In the genomic region with DNA sequence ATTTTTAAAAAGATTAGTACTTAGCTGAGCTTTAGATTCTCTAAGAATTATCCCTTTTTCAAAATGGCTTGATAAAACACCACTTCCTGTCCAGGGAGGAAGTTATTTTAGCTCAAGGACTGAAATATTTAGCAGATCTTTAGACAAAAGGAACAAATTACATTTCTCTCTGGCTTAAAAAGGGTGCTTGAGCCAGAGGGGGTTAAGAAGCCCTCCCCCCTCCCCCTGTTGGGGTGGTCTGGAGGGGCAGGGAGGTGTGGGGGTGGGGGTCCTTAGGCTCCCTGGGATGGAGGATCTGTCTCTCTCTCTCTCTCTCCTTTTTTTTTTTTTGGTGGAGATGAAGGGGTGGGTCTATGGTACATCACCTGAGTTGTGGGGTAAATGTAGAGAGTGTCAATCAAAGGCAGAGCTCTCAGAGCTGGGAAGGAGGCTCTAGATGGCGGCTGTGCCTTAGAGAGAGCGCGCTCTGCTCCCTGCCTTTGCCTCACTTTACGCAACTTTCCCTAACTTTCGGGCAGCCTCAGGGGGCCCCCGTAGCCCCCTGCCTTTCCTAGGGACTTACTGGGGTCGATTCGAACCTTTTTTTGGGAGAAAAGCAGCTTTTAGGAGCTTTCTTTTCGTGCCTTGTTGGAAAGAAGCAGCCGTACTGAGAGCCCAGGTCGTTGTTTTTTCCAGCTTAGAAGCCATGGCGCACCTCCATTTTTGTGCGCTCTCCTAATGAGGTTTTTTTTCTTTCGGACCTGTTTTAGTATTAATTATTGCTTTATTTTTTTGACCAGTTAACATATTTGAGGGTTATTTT, we compare ENCODE assay signal across 8 cellular contexts. TPM values are rescaled to one million over a fixed set of nuclear protein-coding genes. Genes with fewer than 3 reads are reported as not detected.
A peak's percentile ranks its signal among the peaks of the same experiment; 100 is the strongest.
DNase-seq lines count a peak whose midpoint lies in the region; ATAC-seq and TF ChIP-seq lines count a peak whose summit lies in the region.

TSS of gene CHD2 (plus strand) at position 415 of the 802 bp plus-strand sequence. CDS start 914 bp downstream, outside the sequence.

- ATAC-seq in natural killer cell treated with Interleukin-12 subunit alpha and Interleukin-12 subunit beta and Interleukin-15 and Interleukin-18, amount 100 ng/mL, for 72 hours = peak; percentile 75 to 76

- H3K36me3 Mint-ChIP-seq in activated T-helper 1 cell treated with anti-CD3 and anti-CD28 coated beads, Interleukin-12 subunit alpha, Interleukin-12 subunit beta, Interleukin-2, Interleukin-4 antibody, amounts not matched to agents 30 ng/mL and 10 ng/mL and 1 ng/mL, durations not matched to agents 14 hours and 24 hours and 36 hours (ENCODE audit: low read depth) = peaks cover 66% of the 10 kb centered on the region
- peaks cover 38% of the 10 kb centered on the region for H3K36me3 Mint-ChIP-seq in natural killer cell treated with Interleukin-12 subunit alpha and Interleukin-12 subunit beta and Interleukin-15 and Interleukin-18, amount 100 ng/mL, for 72 hours

- H3K27me3 Mint-ChIP-seq in activated T-helper 1 cell treated with anti-CD3 and anti-CD28 coated beads, Interleukin-12 subunit alpha, Interleukin-12 subunit beta, Interleukin-2, Interleukin-4 antibody, amounts not matched to agents 30 ng/mL and 10 ng/mL and 1 ng/mL, durations not matched to agents 14 hours and 24 hours and 36 hours (ENCODE audit: insufficient read depth) = no peaks in the 10 kb centered on the region
- H3K27me3 Mint-ChIP-seq in natural killer cell treated with Interleukin-12 subunit alpha and Interleukin-12 subunit beta and Interleukin-15 and Interleukin-18, amount 100 ng/mL, for 72 hours = no peaks in the 10 kb centered on the region

- H3K27ac ChIP-seq in temporal lobe (ENCODE audit: low read depth, low read length) = peak within 1 kb of the TSS; percentile 92

- H3K27ac Mint-ChIP-seq in activated T-helper 1 cell treated with anti-CD3 and anti-CD28 coated beads, Interleukin-12 subunit alpha, Interleukin-12 subunit beta, Interleukin-2, Interleukin-4 antibody, amounts not matched to agents 30 ng/mL and 10 ng/mL and 1 ng/mL, durations not matched to agents 14 hours and 24 hours and 36 hours = peak within 1 kb of the TSS; percentile 98
- peak within 1 kb of the TSS; percentile 99 to 100 for H3K27ac Mint-ChIP-seq in natural killer cell treated with Interleukin-12 subunit alpha and Interleukin-12 subunit beta and Interleukin-15 and Interleukin-18, amount 100 ng/mL, for 72 hours

- peaks cover 13% of the 10 kb centered on the region for H3K9me3 Mint-ChIP-seq in activated T-helper 1 cell treated with anti-CD3 and anti-CD28 coated beads, Interleukin-12 subunit alpha, Interleukin-12 subunit beta, Interleukin-2, Interleukin-4 antibody, amounts not matched to agents 30 ng/mL and 10 ng/mL and 1 ng/mL, durations not matched to agents 14 hours and 24 hours and 36 hours
- peaks cover 5% of the 10 kb centered on the region for H3K9me3 Mint-ChIP-seq in natural killer cell treated with Interleukin-12 subunit alpha and Interleukin-12 subunit beta and Interleukin-15 and Interleukin-18, amount 100 ng/mL, for 72 hours

- intact Hi-C loops in activated T-helper 1 cell treated with anti-CD3 and anti-CD28 coated beads, Interleukin-12 subunit alpha, Interleukin-12 subunit beta, Interleukin-2, Interleukin-4 antibody, amounts not matched to agents 30 ng/mL and 10 ng/mL and 1 ng/mL, durations not matched to agents 14 hours and 24 hours and 36 hours (cut with micrococcal nuclease) = loop anchor here (1.0 to 10.0 kb wide), 4 partner anchors 9 to 1332 kb away; partner anchors contain the start of genes MCTP2 and SLCO3A1

- peaks cover 62% of the 10 kb centered on the region for H3K4me1 Mint-ChIP-seq in activated T-helper 1 cell treated with anti-CD3 and anti-CD28 coated beads, Interleukin-12 subunit alpha, Interleukin-12 subunit beta, Interleukin-2, Interleukin-4 antibody, amounts not matched to agents 30 ng/mL and 10 ng/mL and 1 ng/mL, durations not matched to agents 14 hours and 24 hours and 36 hours (ENCODE audit: low read depth)
- H3K4me1 Mint-ChIP-seq in natural killer cell treated with Interleukin-12 subunit alpha and Interleukin-12 subunit beta and Interleukin-15 and Interleukin-18, amount 100 ng/mL, for 72 hours (ENCODE audit: low read depth in 2 of 2) = peaks cover 36 to 63% of the 10 kb centered on the region in 2 donors

- no peak for TF ChIP-seq CTCF in fibroblast of pulmonary artery (IDR thresholded peaks at IDR 0.05; ENCODE audit: low read length, missing control alignments)

- H3K4me3 ChIP-seq in fibroblast of pulmonary artery (replicated peaks; ENCODE audit: low read depth, low read length) = peak within 1 kb of the TSS; percentile 82

- DNase-seq in ELR (ENCODE audit: low read depth) (peak; percentile 93), GOT3 (lab: John Stamatoyannopoulos, UW) (peak; percentile 37), Kasumi-1 (lab: John Stamatoyannopoulos, UW) (peak; percentile 90 to 94), RKO (ENCODE audit: low spot score) (peak; percentile 94), fibroblast of pulmonary artery (ENCODE audit: low read depth) (peak; percentile 87)
- peak; percentile 64 for DNase-seq in activated T-helper 1 cell treated with anti-CD3 and anti-CD28 coated beads, Interleukin-12 subunit alpha, Interleukin-12 subunit beta, Interleukin-2, Interleukin-4 antibody, amounts not matched to agents 30 ng/mL and 10 ng/mL and 1 ng/mL, durations not matched to agents 14 hours and 24 hours and 36 hours (ENCODE audit: low spot score)
- DNase-seq in natural killer cell treated with Interleukin-12 subunit alpha and Interleukin-12 subunit beta and Interleukin-15 and Interleukin-18, amount 100 ng/mL, for 72 hours (ENCODE audit: low spot score) = peak; percentile 72

- peak within 1 kb of the TSS; percentile 93 for H3K4me3 Mint-ChIP-seq in activated T-helper 1 cell treated with anti-CD3 and anti-CD28 coated beads, Interleukin-12 subunit alpha, Interleukin-12 subunit beta, Interleukin-2, Interleukin-4 antibody, amounts not matched to agents 30 ng/mL and 10 ng/mL and 1 ng/mL, durations not matched to agents 14 hours and 24 hours and 36 hours
- H3K4me3 Mint-ChIP-seq in natural killer cell treated with Interleukin-12 subunit alpha and Interleukin-12 subunit beta and Interleukin-15 and Interleukin-18, amount 100 ng/mL, for 72 hours = peak within 1 kb of the TSS; percentile 96

RNA-seq across cellular contexts. Expression of gene CHD2, which starts in this region (rescaled TPM):
- total RNA-seq in activated T-helper 1 cell treated with anti-CD3 and anti-CD28 coated beads, Interleukin-12 subunit alpha, Interleukin-12 subunit beta, Interleukin-2, Interleukin-4 antibody, amounts not matched to agents 30 ng/mL and 10 ng/mL and 1 ng/mL, durations not matched to agents 14 hours and 24 hours and 36 hours = 102 and 104 TPM in 2 replicates
- 100 to 1,000 TPM; 177 to 180 TPM for total RNA-seq in natural killer cell treated with Interleukin-12 subunit alpha and Interleukin-12 subunit beta and Interleukin-15 and Interleukin-18, amount 100 ng/mL, for 72 hours
- total RNA-seq in temporal lobe = 93.4 TPM

Comparison
In these comparisons a context has a peak if more than half of its experiments do, and no peak if none do; other contexts are left out.
1. Peak in every context shown above with its lines: DNase-seq, ATAC-seq, H3K4me3 ChIP-seq and H3K27ac ChIP-seq.
2. DNase-seq: peak in every context shown above with its lines; median percentile 94 in RKO; 93 in ELR; 92 in Kasumi-1; 87 in fibroblast of pulmonary artery; 72 in natural killer cell treated with Interleukin-12 subunit alpha and Interleukin-12 subunit beta and Interleukin-15 and Interleukin-18, amount 100 ng/mL, for 72 hours; 64 in activated T-helper 1 cell treated with anti-CD3 and anti-CD28 coated beads, Interleukin-12 subunit alpha, Interleukin-12 subunit beta, Interleukin-2, Interleukin-4 antibody, amounts not matched to agents 30 ng/mL and 10 ng/mL and 1 ng/mL, durations not matched to agents 14 hours and 24 hours and 36 hours; 37 in GOT3.